8 cellular contexts compared by ENCODE assay signal in the genomic region with DNA sequence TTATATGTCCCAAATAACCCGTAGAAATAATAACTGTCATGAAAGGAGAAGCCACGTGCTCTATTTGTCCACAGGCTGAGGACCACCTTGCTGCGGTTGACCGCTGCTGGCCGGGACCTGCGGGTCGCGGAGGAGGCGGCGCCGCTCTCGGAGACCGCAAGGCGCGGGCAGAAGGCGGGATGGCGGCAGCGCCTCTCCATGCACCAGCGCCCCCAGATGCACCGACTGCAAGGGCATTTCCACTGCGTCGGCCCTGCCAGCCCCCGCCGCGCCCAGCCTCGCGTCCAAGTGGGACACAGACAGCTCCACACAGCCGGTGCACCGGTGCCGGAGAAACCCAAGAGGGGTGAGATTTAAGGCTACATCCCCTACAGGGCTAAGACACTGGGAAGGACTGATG. TPM values are rescaled to one million over a fixed set of nuclear protein-coding genes. Genes with fewer than 3 reads are reported as not detected.
DNase-seq lines count a peak whose midpoint lies in the region; ATAC-seq, FAIRE-seq and TF ChIP-seq lines count a peak whose summit lies in the region.

No MANE protein-coding gene starts in this region.

- FAIRE-seq in pancreas (lab: Jason Lieb, UNC), result no peak

- H3K27ac ChIP-seq in HUES64 (ENCODE audit: low read depth, low read length), result no peak overlapping the region
- no peak overlapping the region for H3K27ac ChIP-seq in esophagus squamous epithelium
- no peak overlapping the region for H3K27ac ChIP-seq in pancreas

- WGBS in HUES64, result 4% methylated on average over 30 of the region's 30 CpGs
- WGBS in esophagus squamous epithelium, 2 donors, result 1% methylated on average over 15 to 27 of the region's 30 CpGs
- 2 to 4% methylated on average over 30 of the region's 30 CpGs for WGBS in pancreas, 2 donors

- H3K4me3 ChIP-seq in HUES64 (ENCODE audit: low read length), result peak overlapping the region; percentile 50
- peak overlapping the region; percentile 5 to 58 (median 30) for H3K4me3 ChIP-seq in esophagus squamous epithelium
- peak overlapping the region in 3 of 4 donors; percentile 1 to 39 (median 14) for H3K4me3 ChIP-seq in pancreas

- H3K4me1 ChIP-seq in HUES64 (ENCODE audit: insufficient read depth, low read length), result peaks cover 3% of the 10 kb centered on the region; the same call in 1 of the 2 replicates
- peaks cover 4 to 7% (median 6%) of the 10 kb centered on the region in 3 donors for H3K4me1 ChIP-seq in esophagus squamous epithelium
- H3K4me1 ChIP-seq in pancreas, result peaks cover 0 to 3% (median 0%) of the 10 kb centered on the region in 3 donors

- H3K9me3 ChIP-seq in HUES64 (ENCODE audit: insufficient read depth, low read depth, low read length) (no peaks in the 10 kb centered on the region), esophagus squamous epithelium (no peaks in the 10 kb centered on the region), pancreas (no peaks in the 10 kb centered on the region)

- H3K36me3 ChIP-seq in HUES64 (ENCODE audit: insufficient read depth, low read length) (no peaks in the 10 kb centered on the region), esophagus squamous epithelium (no peaks in the 10 kb centered on the region), pancreas (no peaks in the 10 kb centered on the region)

- DNase-seq in 8988T, result peak; percentile 30
- DNase-seq in activated CD4-positive, alpha-beta T cell treated with anti-CD3 and anti-CD28 coated beads, Interleukin-2, amount 50 U/mL, for 48 hours, result peak; percentile 27 to 28
- no peak for DNase-seq in esophagus squamous epithelium (lab: John Stamatoyannopoulos, UW)
- peak in 3 of 6 donors; percentile 20 to 73 (median 61) for DNase-seq in pancreas
- no peak for DNase-seq in NOMO-1 treated with DMSO at 0.1 percent for 48 hours (lab: John Stamatoyannopoulos, UW; ENCODE audit: unreplicated experiment)

- TF ChIP-seq CTCF in esophagus squamous epithelium (IDR thresholded peaks at IDR 0.05), result no peak
- TF ChIP-seq CTCF in pancreas (IDR thresholded peaks at IDR 0.05), result no peak

- intact Hi-C loops in esophagus squamous epithelium (cut with DNase I) (no loop called here), pancreas (cut with DNase I) (no loop called here)

- peaks cover 13% of the 10 kb centered on the region for H3K27me3 ChIP-seq in HUES64 (ENCODE audit: insufficient read depth, low read length)
- H3K27me3 ChIP-seq in esophagus squamous epithelium, result peaks cover 0 to 16% (median 3%) of the 10 kb centered on the region in 4 donors
- no peaks in the 10 kb centered on the region for H3K27me3 ChIP-seq in pancreas

- peak overlapping the region; percentile 69 for H3K9ac ChIP-seq in HUES64 (ENCODE audit: low read depth, low read length)

- no peak for TF ChIP-seq POLR2A in esophagus squamous epithelium (IDR thresholded peaks at IDR 0.05)

- ATAC-seq in pancreas (peak in 3 of 4 donors; percentile 66 to 79 (median 74)), GM19463 (IDR thresholded peaks at IDR 0.05; ENCODE audit: unreplicated experiment) (no peak), HG02588 (IDR thresholded peaks at IDR 0.05; ENCODE audit: unreplicated experiment) (no peak)

RNA-seq across cellular contexts. Expression of a gene that starts 21.0 kb away (rescaled TPM):
- 0.20 TPM for polyA plus RNA-seq in HUES64 (2013, experiment 1 of 2)
- 0.19 TPM for polyA plus RNA-seq in HUES64 (2013, experiment 2 of 2)
- total RNA-seq in esophagus squamous epithelium (not detected), pancreas (under 1 TPM in 3 of 6 donors, not detected in 3; 0.16 to 0.23 (median 0.21) TPM)
- polyA plus RNA-seq in pancreas, result under 1 TPM; 0.08 to 0.31 TPM

RNA-seq across cellular contexts. Expression of a gene that starts 31.6 kb away (rescaled TPM):
- polyA plus RNA-seq in HUES64 (2013, experiment 1 of 2), result 908 TPM
- 975 TPM for polyA plus RNA-seq in HUES64 (2013, experiment 2 of 2)
- total RNA-seq in esophagus squamous epithelium, result 100 to 1,000 TPM; 252 to 651 (median 476) TPM
- total RNA-seq in pancreas, result 100 to 1,000 TPM; 118 to 257 (median 175) TPM
- 100 to 1,000 TPM; 259 to 269 TPM for polyA plus RNA-seq in pancreas

Comparison
In these comparisons a context has a peak if more than half of its experiments do, and no peak if none do; other contexts are left out.
1. DNase-seq: peak in 8988T (single experiment) and activated CD4-positive, alpha-beta T cell treated with anti-CD3 and anti-CD28 coated beads, Interleukin-2, amount 50 U/mL, for 48 hours (2 of 2); none in esophagus squamous epithelium (single experiment) and NOMO-1 treated with DMSO at 0.1 percent for 48 hours (single experiment).
2. ATAC-seq: peak in pancreas (3 of 4); none in GM19463 (single experiment) and HG02588 (single experiment).
3. Peak in every context shown above with its lines, with median percentiles within 50 percentile points of each other: H3K4me3 ChIP-seq.